Comparison of ENCODE assay signal across 18 cellular contexts in the genomic region with DNA sequence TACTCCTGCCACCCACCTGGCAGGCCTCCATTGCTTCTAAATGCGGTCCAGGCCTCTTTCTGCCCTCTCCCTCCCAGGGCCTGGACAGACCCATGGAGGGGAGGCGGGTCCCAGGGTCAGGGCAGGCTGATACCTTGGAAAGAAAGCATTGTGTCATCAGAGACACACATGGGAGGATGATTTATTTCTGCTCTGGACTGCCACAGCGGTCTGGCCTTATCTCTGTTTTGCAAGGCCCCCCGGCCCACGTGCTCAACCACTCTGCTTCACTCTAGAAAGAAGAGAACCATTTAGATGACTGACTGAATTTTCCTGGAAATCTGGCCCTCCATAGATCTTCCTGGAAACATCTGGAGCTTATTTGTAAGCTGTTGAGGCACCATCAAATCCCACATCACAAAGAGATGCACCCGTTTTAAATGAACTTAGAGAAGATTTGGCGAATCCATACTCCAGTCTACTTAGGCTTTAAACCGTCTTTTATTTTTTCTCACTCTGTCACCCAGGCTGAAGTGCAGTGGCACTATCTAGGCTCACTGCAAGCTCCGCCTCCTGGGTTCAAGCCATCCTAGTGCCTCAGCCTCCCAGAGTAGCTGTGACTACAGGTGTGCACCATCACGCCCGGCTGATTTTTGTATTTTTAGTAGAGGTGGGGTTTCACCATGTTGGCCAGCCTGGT.
"Had no signal": no experiment of that assay in that cellular context is flagged by ENCODE, and none has a peak within 500 bp of the region (broad histone marks: within the 10 kb centered on the region; RNA-seq: fewer than 3 reads in every experiment).

No MANE protein-coding gene starts in this region.

- H3K4me1 ChIP-seq: ascending aorta, colonic mucosa, left ventricle myocardium inferior, vagina had no signal

- H3K9me3 ChIP-seq: ascending aorta, colonic mucosa, left ventricle myocardium inferior, vagina had no signal

- H3K27me3 ChIP-seq: ascending aorta, colonic mucosa, vagina had no signal

- H3K27ac ChIP-seq: ascending aorta, colonic mucosa, epithelial cell of prostate, left ventricle myocardium inferior, vagina had no signal

- ATAC-seq: activated CD8-positive, alpha-beta T cell treated with anti-CD3 and anti-CD28 coated beads, Interleukin-2, amount 10 ng/mL, durations not matched to agents 7 days and 5 days; activated naive CD8-positive, alpha-beta T cell treated with anti-CD3 and anti-CD28 coated beads, Interleukin-2, amount 50 U/mL, for 24 hours; activated T-cell treated with anti-CD3 and anti-CD28 coated beads, Interleukin-2, amount 50 U/mL, for 4 hours; stimulated activated naive CD8-positive, alpha-beta T cell treated with anti-CD3 and anti-CD28 coated beads, Interleukin-15, amount 100 ng/mL, for 72 hours had no signal

- DNase-seq: activated CD4-positive, alpha-beta T cell treated with anti-CD3 and anti-CD28 coated beads, Interleukin-2, amount 10 ng/mL, durations not matched to agents 24 days and 14 days; activated CD4-positive, CD25-positive, alpha-beta regulatory T cell; activated CD8-positive, alpha-beta T cell treated with anti-CD3 and anti-CD28 coated beads, Interleukin-2, amount 10 ng/mL, durations not matched to agents 7 days and 5 days; activated effector memory CD4-positive, alpha-beta T cell treated with Interleukin-2 at 50 U/mL for 16 hours; activated naive CD4-positive, alpha-beta T cell treated with anti-CD3 and anti-CD28 coated beads, Interleukin-2, amount 10 ng/mL, durations not matched to agents 7 days and 5 days; activated naive CD8-positive, alpha-beta T cell treated with anti-CD3 and anti-CD28 coated beads, Interleukin-2, amount 50 U/mL, for 24 hours; activated T-cell treated with anti-CD3 and anti-CD28 coated beads, Interleukin-2, amount 50 U/mL, for 4 hours; colonic mucosa; endodermal cell; foreskin melanocyte; glutamatergic neuron; left ventricle myocardium inferior; stimulated activated naive CD8-positive, alpha-beta T cell treated with anti-CD3 and anti-CD28 coated beads, Interleukin-15, amount 100 ng/mL, for 72 hours; T-helper 2 cell; trophoblast cell had no signal

- H3K36me3 ChIP-seq: ascending aorta, colonic mucosa, left ventricle myocardium inferior, vagina had no signal

- H3K4me3 ChIP-seq: ascending aorta, colonic mucosa, left ventricle myocardium inferior, vagina had no signal
